14 cellular contexts compared by ENCODE assay signal in genomic region chr2:31286230-31286629, GRCh38.
"Had no signal": no experiment of that assay in that cellular context is flagged by ENCODE, and none has a peak within 500 bp of the region (broad histone marks: within the 10 kb centered on the region; RNA-seq: fewer than 3 reads in every experiment).

No MANE protein-coding gene starts in this region.

- DNase-seq: activated CD4-positive, alpha-beta T cell treated with anti-CD3 and anti-CD28 coated beads, Interleukin-2, amount 10 ng/mL, durations not matched to agents 24 days and 14 days; activated CD4-positive, CD25-positive, alpha-beta regulatory T cell; activated CD8-positive, alpha-beta memory T cell treated with anti-CD3 and anti-CD28 coated beads, Interleukin-2, amount 50 U/mL, for 4 hours; activated CD8-positive, alpha-beta T cell treated with anti-CD3 and anti-CD28 coated beads, Interleukin-2, amount 10 ng/mL, durations not matched to agents 7 days and 5 days; activated gamma-delta T cell treated with Interleukin-2 at 50 U/mL for 16 hours; activated naive CD8-positive, alpha-beta T cell treated with anti-CD3 and anti-CD28 coated beads for 36 hours; amygdala; body of pancreas; central memory CD4-positive, alpha-beta T cell; colonic mucosa; left lung; nucleus accumbens; T-helper 2 cell; upper lobe of left lung had no signal

- H3K36me3 ChIP-seq: colonic mucosa, left lung, upper lobe of left lung had no signal

- H3K27me3 ChIP-seq: body of pancreas, colonic mucosa, left lung, upper lobe of left lung had no signal

- H3K4me3 ChIP-seq: body of pancreas, colonic mucosa, left lung, upper lobe of left lung had no signal

- H3K27ac ChIP-seq: body of pancreas, colonic mucosa, left lung, upper lobe of left lung had no signal

- H3K4me1 ChIP-seq: body of pancreas, colonic mucosa, left lung had no signal

- H3K9me3 ChIP-seq: body of pancreas, colonic mucosa, left lung, upper lobe of left lung had no signal
